In the genomic region with DNA sequence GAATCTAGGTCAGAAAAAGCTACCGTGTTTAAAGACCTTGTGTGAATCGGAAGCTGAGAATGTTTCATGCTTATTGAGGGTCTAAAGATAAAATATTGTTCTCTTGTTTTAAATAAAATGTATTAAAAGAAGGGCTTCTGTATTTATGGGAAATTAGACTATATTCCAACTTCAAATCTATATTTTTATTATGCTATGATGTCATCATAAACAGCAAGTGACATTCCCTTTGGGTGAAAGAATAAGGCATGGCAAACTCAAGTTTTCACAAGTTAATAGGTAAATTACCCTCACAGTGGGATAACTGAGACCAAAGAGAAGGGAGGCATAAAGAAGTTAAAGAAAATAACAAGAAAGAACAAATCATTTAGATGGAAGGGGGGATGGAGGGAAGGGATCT, we compare ENCODE assay signal across 9 cellular contexts.
"Had no signal": no experiment of that assay in that cellular context is flagged by ENCODE, and none has a peak within 500 bp of the region (broad histone marks: within the 10 kb centered on the region; RNA-seq: fewer than 3 reads in every experiment).

No MANE protein-coding gene starts in this region.

- H2AFZ ChIP-seq: GM23248 had no signal

- DNase-seq: GM23248, GOT3, H7, HFFc6, Karpas-422, KBM-7 had no signal

- H3K4me2 ChIP-seq: KMS-11 had no signal

- H3K9me3 ChIP-seq: HAP-1 had no signal

- H3K36me3 ChIP-seq: HAP-1 had no signal

- H3K4me3 ChIP-seq: GM23248, HAP-1 had no signal

- H3K27ac ChIP-seq: GM23248, HL-60, KMS-11 had no signal

- H3K9ac ChIP-seq: GM23248, KMS-11 had no signal
